Comparison of ENCODE assay signal across 8 cellular contexts in the genomic region with DNA sequence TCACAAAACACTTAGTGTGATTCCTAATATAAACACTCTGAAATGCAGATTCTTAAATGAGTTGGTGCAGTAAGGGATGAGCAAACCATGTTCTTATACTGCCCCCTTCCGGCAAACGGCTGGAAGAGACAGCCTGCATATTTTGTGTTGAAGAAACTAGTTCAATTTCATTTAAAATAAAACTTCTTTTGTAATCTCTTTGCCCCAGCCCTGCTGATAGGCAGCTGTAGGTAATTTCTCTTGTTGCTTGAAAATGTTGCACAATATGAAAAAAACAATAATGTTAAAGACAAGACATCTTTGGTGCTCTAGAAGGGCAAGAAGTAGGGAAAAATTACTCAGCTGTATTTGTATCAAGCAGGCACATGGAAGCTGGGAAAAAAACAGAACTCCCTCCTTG.
A peak's percentile ranks its signal among the peaks of the same experiment; 100 is the strongest.
DNase-seq lines count a peak whose midpoint lies in the region; ATAC-seq and TF ChIP-seq lines count a peak whose summit lies in the region.

No MANE protein-coding gene starts in this region.

- intact Hi-C loops in naive thymus-derived CD4-positive, alpha-beta T cell (cut with micrococcal nuclease), result loop anchor here in 1 of 2 donors (1.0 to 10.0 kb wide), 4 partner anchors 41 to 1913 kb away; no protein-coding TSS in a partner anchor
- intact Hi-C loops in thyroid gland (cut with DNase I), result no loop called here

- H3K9me3 ChIP-seq in naive thymus-derived CD4-positive, alpha-beta T cell (ENCODE audit: control insufficient read depth in 2 of 3, low read length in 3 of 3), result no peaks in the 10 kb centered on the region
- H3K9me3 ChIP-seq in thyroid gland, result no peaks in the 10 kb centered on the region

- H3K36me3 ChIP-seq in naive thymus-derived CD4-positive, alpha-beta T cell (ENCODE audit: control insufficient read depth in 2 of 3, insufficient read depth in 3 of 3, low read length in 3 of 3), result no peaks in the 10 kb centered on the region
- H3K36me3 ChIP-seq in thyroid gland, result no peaks in the 10 kb centered on the region

- POLR2A ChIA-PET in AG04449 (lab: Yijun Ruan, JAX), result no interaction called here
- POLR2A ChIA-PET in activated CD4-positive, alpha-beta memory T cell treated with anti-CD3 and anti-CD28 coated beads, Interleukin-2, amount 10 ng/mL, durations not matched to agents 7 days and 5 days (lab: Charles Lee), result no interaction called here
- POLR2A ChIA-PET in naive thymus-derived CD4-positive, alpha-beta T cell (lab: Charles Lee), result no interaction called here

- H3K4me3 ChIP-seq in AG04449 (ENCODE audit: low read depth, low read length) (no peak overlapping the region), GM12864 (ENCODE audit: low read depth, low read length) (no peak overlapping the region), thyroid gland (replicated peaks in 1 of 3) (no peak overlapping the region)
- H3K4me3 ChIP-seq in naive thymus-derived CD4-positive, alpha-beta T cell (ENCODE audit: low read length), result no peak overlapping the region

- peak; percentile 84 for ATAC-seq in HG02642 (IDR thresholded peaks at IDR 0.05; ENCODE audit: poor library complexity, unreplicated experiment)
- peak; percentile 57 for ATAC-seq in naive thymus-derived CD4-positive, alpha-beta T cell

- no peak overlapping the region for H3K27ac ChIP-seq in naive thymus-derived CD4-positive, alpha-beta T cell (ENCODE audit: low read depth, low read length)
- H3K27ac ChIP-seq in thyroid gland, result no peak overlapping the region

- peaks cover 0 to 3% of the 10 kb centered on the region in 2 donors for H3K27me3 ChIP-seq in naive thymus-derived CD4-positive, alpha-beta T cell (ENCODE audit: control insufficient read depth in 2 of 2, insufficient read depth in 2 of 2, low read length in 2 of 2)
- H3K27me3 ChIP-seq in thyroid gland, result no peaks in the 10 kb centered on the region

- H3K36me3 Mint-ChIP-seq in activated CD4-positive, alpha-beta memory T cell treated with anti-CD3 and anti-CD28 coated beads, Interleukin-2, amount 10 ng/mL, durations not matched to agents 7 days and 5 days (ENCODE audit: low read depth), result no peaks in the 10 kb centered on the region
- no peaks in the 10 kb centered on the region for H3K36me3 Mint-ChIP-seq in naive thymus-derived CD4-positive, alpha-beta T cell

- H3K27me3 Mint-ChIP-seq in activated CD4-positive, alpha-beta memory T cell treated with anti-CD3 and anti-CD28 coated beads, Interleukin-2, amount 10 ng/mL, durations not matched to agents 7 days and 5 days, result peaks cover 1% of the 10 kb centered on the region
- peaks cover 0 to 22% (median 4%) of the 10 kb centered on the region in 5 donors for H3K27me3 Mint-ChIP-seq in naive thymus-derived CD4-positive, alpha-beta T cell

- H3K9me3 Mint-ChIP-seq in activated CD4-positive, alpha-beta memory T cell treated with anti-CD3 and anti-CD28 coated beads, Interleukin-2, amount 10 ng/mL, durations not matched to agents 7 days and 5 days, result no peaks in the 10 kb centered on the region
- H3K9me3 Mint-ChIP-seq in naive thymus-derived CD4-positive, alpha-beta T cell, result no peaks in the 10 kb centered on the region

- no peak overlapping the region for H3K27ac Mint-ChIP-seq in activated CD4-positive, alpha-beta memory T cell treated with anti-CD3 and anti-CD28 coated beads, Interleukin-2, amount 10 ng/mL, durations not matched to agents 7 days and 5 days
- no peak overlapping the region for H3K27ac Mint-ChIP-seq in naive thymus-derived CD4-positive, alpha-beta T cell

- DNase-seq in AG04449 (ENCODE audit: low read depth, low spot score) (peak; percentile 4), GM12864 (ENCODE audit: low read depth) (peak; percentile 33), NCI-H2171 (lab: John Stamatoyannopoulos, UW) (peak; percentile 17), epidermal melanocyte (ENCODE audit: insufficient read length, low spot score) (peak; percentile 65), thyroid gland (peak; percentile 30 to 53)
- peak; percentile 60 for DNase-seq in activated CD4-positive, alpha-beta memory T cell treated with anti-CD3 and anti-CD28 coated beads, Interleukin-2, amount 10 ng/mL, durations not matched to agents 7 days and 5 days
- DNase-seq in naive thymus-derived CD4-positive, alpha-beta T cell, result peak in 7 of 9 donors; percentile 14 to 50 (median 31)

- H3K4me3 Mint-ChIP-seq in activated CD4-positive, alpha-beta memory T cell treated with anti-CD3 and anti-CD28 coated beads, Interleukin-2, amount 10 ng/mL, durations not matched to agents 7 days and 5 days, result no peak overlapping the region
- H3K4me3 Mint-ChIP-seq in naive thymus-derived CD4-positive, alpha-beta T cell, result no peak overlapping the region

- H3K4me1 Mint-ChIP-seq in activated CD4-positive, alpha-beta memory T cell treated with anti-CD3 and anti-CD28 coated beads, Interleukin-2, amount 10 ng/mL, durations not matched to agents 7 days and 5 days, result no peaks in the 10 kb centered on the region
- no peaks in the 10 kb centered on the region for H3K4me1 Mint-ChIP-seq in naive thymus-derived CD4-positive, alpha-beta T cell

- 0% methylated on average over 2 of the region's 2 CpGs for WGBS in thyroid gland, 2 donors

- TF ChIP-seq CTCF in AG04449 (IDR thresholded peaks at IDR 0.05; ENCODE audit: insufficient read depth, low read length, missing control alignments) (peak; percentile 66), GM12864 (IDR thresholded peaks at IDR 0.05; ENCODE audit: low read depth, low read length, missing control alignments) (peak; percentile 70), thyroid gland (IDR thresholded peaks at IDR 0.05) (peak; percentile 46 to 79 (median 62))

- H3K4me1 ChIP-seq in naive thymus-derived CD4-positive, alpha-beta T cell (ENCODE audit: control insufficient read depth in 2 of 2, insufficient read depth in 2 of 2, low read length in 2 of 2), result no peaks in the 10 kb centered on the region
- no peaks in the 10 kb centered on the region for H3K4me1 ChIP-seq in thyroid gland

- CTCF ChIA-PET in AG04449 (lab: Yijun Ruan, JAX), result interaction anchor here (0.7 to 1.5 kb wide), 8 partner anchors 9 to 1803 kb away, joined by 3 to 10 read pairs (median 3); no protein-coding TSS in a partner anchor
- CTCF ChIA-PET in activated CD4-positive, alpha-beta memory T cell treated with anti-CD3 and anti-CD28 coated beads, Interleukin-2, amount 10 ng/mL, durations not matched to agents 7 days and 5 days (lab: Charles Lee), result interaction anchor here (0.7 to 3.4 kb wide), 9 partner anchors 20 to 1803 kb away, joined by 3 to 18 read pairs (median 4); no protein-coding TSS in a partner anchor
- CTCF ChIA-PET in naive thymus-derived CD4-positive, alpha-beta T cell (lab: Charles Lee), result interaction anchor here (0.6 to 0.7 kb wide), 2 partner anchors 962 to 1973 kb away, joined by 3 to 5 read pairs; no protein-coding TSS in a partner anchor

- TF ChIP-seq POLR2A in thyroid gland (IDR thresholded peaks at IDR 0.05), result no peak

Comparison
In these comparisons a context has a peak if more than half of its experiments do, and no peak if none do; other contexts are left out.
1. DNase-seq: peak in every context shown above with its lines; median percentile 65 in epidermal melanocyte; 60 in activated CD4-positive, alpha-beta memory T cell treated with anti-CD3 and anti-CD28 coated beads, Interleukin-2, amount 10 ng/mL, durations not matched to agents 7 days and 5 days; 42 in thyroid gland; 33 in GM12864; 31 in naive thymus-derived CD4-positive, alpha-beta T cell; 17 in NCI-H2171; 4 in AG04449.